ENCODE assay signal across 8 cellular contexts in the genomic region with DNA sequence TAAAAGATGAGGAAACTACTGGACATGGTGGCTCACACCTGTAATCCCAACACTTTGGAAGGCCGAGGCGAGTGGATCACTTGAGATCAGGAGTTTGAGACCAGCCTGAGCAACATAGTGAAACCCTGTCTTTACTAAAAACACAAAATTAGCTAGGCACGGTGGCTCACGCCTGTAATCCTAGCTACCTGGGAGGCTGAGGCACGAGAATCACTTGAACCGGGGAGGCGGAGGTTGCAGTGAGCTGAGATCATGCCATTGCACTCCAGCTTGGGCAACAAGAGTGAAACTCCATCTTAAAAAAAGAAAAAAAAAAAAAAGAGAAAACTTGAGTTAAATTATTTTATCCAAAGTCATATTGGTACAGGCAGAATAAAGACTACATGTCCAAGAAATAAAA. TPM values are rescaled to one million over a fixed set of nuclear protein-coding genes. Genes with fewer than 3 reads are reported as not detected.
DNase-seq lines count a peak whose midpoint lies in the region; ATAC-seq and TF ChIP-seq lines count a peak whose summit lies in the region.
"Not testable (repeated sequence)": the region's sequence is repeated elsewhere in the genome, so short reads cannot be mapped to it uniquely, and the experiment has no call there.

No MANE protein-coding gene starts in this region.

- not testable (repeated sequence) for TF ChIP-seq CTCF in MCF 10A (IDR thresholded peaks at IDR 0.05; ENCODE audit: unreplicated experiment); glutamatergic neuron (IDR thresholded peaks at IDR 0.05; ENCODE audit: partially characterized antibody, unreplicated experiment); natural killer cell (IDR thresholded peaks at IDR 0.05)

- BruUV-seq in MCF 10A (replicated peaks; lab: Mats Ljungman, UMichigan): not testable (repeated sequence)

- H3K4me3 Mint-ChIP-seq in CD4-positive, alpha-beta memory T cell: peak overlapping the region; percentile 29 to 98 (median 70)
- H3K4me3 Mint-ChIP-seq in IgD-negative memory B cell (peak overlapping the region in 3 of 4 donors; percentile 46 to 93 (median 90)), MCF 10A (ENCODE audit: unreplicated experiment) (peak overlapping the region; percentile 79), glutamatergic neuron (ENCODE audit: unreplicated experiment) (peak overlapping the region; percentile 89), natural killer cell (peak overlapping the region; percentile 94)
- H3K4me3 Mint-ChIP-seq in activated T-cell treated with anti-CD3 and anti-CD28 coated beads, Interleukin-2, amount 50 U/mL, for 4 hours: peak overlapping the region; percentile 96
- peak overlapping the region; percentile 95 for H3K4me3 Mint-ChIP-seq in stimulated activated naive CD8-positive, alpha-beta T cell treated with anti-CD3 and anti-CD28 coated beads, Interleukin-15, Interleukin-2, amounts not matched to agents 100 ng/mL and 50 ng/mL, for 24 hours

- H3K9ac ChIP-seq in SK-N-MC (ENCODE audit: insufficient read length): not testable (repeated sequence)

- not testable (repeated sequence) for DNase-seq in CD4-positive, alpha-beta memory T cell; SK-N-MC (ENCODE audit: low read depth, low spot score); activated T-cell treated with anti-CD3 and anti-CD28 coated beads, Interleukin-2, amount 50 U/mL, for 4 hours; MCF 10A (ENCODE audit: unreplicated experiment); glutamatergic neuron; natural killer cell

- peak overlapping the region; percentile 96 for H3K27ac ChIP-seq in CD4-positive, alpha-beta memory T cell (ENCODE audit: low read depth, low read length)
- not testable (repeated sequence) for H3K27ac ChIP-seq in SK-N-MC

- peaks cover 11% of the 10 kb centered on the region for H3K36me3 ChIP-seq in CD4-positive, alpha-beta memory T cell (ENCODE audit: insufficient read depth, low read length)
- peaks cover 39% of the 10 kb centered on the region for H3K36me3 ChIP-seq in SK-N-MC (ENCODE audit: insufficient read depth, low read length)

- H3K27ac Mint-ChIP-seq in CD4-positive, alpha-beta memory T cell: peak overlapping the region; percentile 50 to 98 (median 96)
- peak overlapping the region in 2 of 3 donors; percentile 53 to 64 for H3K27ac Mint-ChIP-seq in IgD-negative memory B cell
- not testable (repeated sequence) for H3K27ac Mint-ChIP-seq in MCF 10A (ENCODE audit: low read depth, unreplicated experiment); glutamatergic neuron (ENCODE audit: unreplicated experiment)
- H3K27ac Mint-ChIP-seq in natural killer cell: peak overlapping the region; percentile 94 to 98
- peak overlapping the region; percentile 97 for H3K27ac Mint-ChIP-seq in stimulated activated naive CD8-positive, alpha-beta T cell treated with anti-CD3 and anti-CD28 coated beads, Interleukin-15, Interleukin-2, amounts not matched to agents 100 ng/mL and 50 ng/mL, for 24 hours

- not testable (repeated sequence) for H3K4me3 ChIP-seq in CD4-positive, alpha-beta memory T cell (ENCODE audit: low read length in 2 of 2)
- peak overlapping the region; percentile 86 for H3K4me3 ChIP-seq in SK-N-MC

- not testable (repeated sequence) for H3K27me3 ChIP-seq in CD4-positive, alpha-beta memory T cell (ENCODE audit: insufficient read depth, low read length)

- H3K4me1 Mint-ChIP-seq in CD4-positive, alpha-beta memory T cell: peaks cover 21 to 61% (median 41%) of the 10 kb centered on the region in 4 donors
- H3K4me1 Mint-ChIP-seq in IgD-negative memory B cell (peaks cover 10 to 23% (median 18%) of the 10 kb centered on the region in 3 donors), MCF 10A (ENCODE audit: insufficient read depth, unreplicated experiment) (peaks cover 11% of the 10 kb centered on the region), natural killer cell (peaks cover 19 to 24% of the 10 kb centered on the region in 2 donors)
- peaks cover 45% of the 10 kb centered on the region for H3K4me1 Mint-ChIP-seq in activated T-cell treated with anti-CD3 and anti-CD28 coated beads, Interleukin-2, amount 50 U/mL, for 4 hours (ENCODE audit: low read depth)
- H3K4me1 Mint-ChIP-seq in glutamatergic neuron (ENCODE audit: low read depth, unreplicated experiment): not testable (repeated sequence)
- H3K4me1 Mint-ChIP-seq in stimulated activated naive CD8-positive, alpha-beta T cell treated with anti-CD3 and anti-CD28 coated beads, Interleukin-15, Interleukin-2, amounts not matched to agents 100 ng/mL and 50 ng/mL, for 24 hours (ENCODE audit: low read depth): peaks cover 52% of the 10 kb centered on the region

- H3K4me1 ChIP-seq in CD4-positive, alpha-beta memory T cell (ENCODE audit: insufficient read depth, low read length): peaks cover 37% of the 10 kb centered on the region

- POLR2A ChIA-PET in CD4-positive, alpha-beta memory T cell (lab: Charles Lee; ENCODE audit: partially characterized antibody): interaction anchor here (1.3 to 2.9 kb wide), 4 partner anchors 9 to 105 kb away, joined by 3 to 18 read pairs (median 10); no protein-coding TSS in a partner anchor
- POLR2A ChIA-PET in MCF 10A (lab: Yijun Ruan, JAX): interaction anchor here (0.6 to 2.8 kb wide), 9 partner anchors 10 to 1468 kb away, joined by 3 to 10 read pairs (median 4); no protein-coding TSS in a partner anchor

- H3K27me3 Mint-ChIP-seq in CD4-positive, alpha-beta memory T cell; IgD-negative memory B cell; activated T-cell treated with anti-CD3 and anti-CD28 coated beads, Interleukin-2, amount 50 U/mL, for 4 hours (ENCODE audit: low read depth); MCF 10A (ENCODE audit: insufficient read depth, unreplicated experiment); glutamatergic neuron (ENCODE audit: unreplicated experiment); natural killer cell (ENCODE audit: low read depth in 2 of 2); stimulated activated naive CD8-positive, alpha-beta T cell treated with anti-CD3 and anti-CD28 coated beads, Interleukin-15, Interleukin-2, amounts not matched to agents 100 ng/mL and 50 ng/mL, for 24 hours: not testable (repeated sequence)

- CTCF ChIA-PET in CD4-positive, alpha-beta memory T cell (lab: Charles Lee; ENCODE audit: partially characterized antibody): interaction anchor here (0.7 to 2.8 kb wide), 5 partner anchors 9 to 105 kb away, joined by 3 to 10 read pairs (median 3); no protein-coding TSS in a partner anchor
- CTCF ChIA-PET in MCF 10A (lab: Yijun Ruan, JAX): interaction anchor here (0.9 to 1.2 kb wide), 3 partner anchors 18 to 385 kb away, joined by 3 read pairs; no protein-coding TSS in a partner anchor

- not testable (repeated sequence) for H3K9me3 ChIP-seq in CD4-positive, alpha-beta memory T cell (ENCODE audit: control insufficient read depth in 1 of 2, low read length in 2 of 2); SK-N-MC (ENCODE audit: low read depth, low read length)

- intact Hi-C loops in CD4-positive, alpha-beta memory T cell (cut with micrococcal nuclease): loop anchor here (5.0 to 10.0 kb wide), 2 partner anchors 1068 to 1959 kb away; no protein-coding TSS in a partner anchor
- intact Hi-C loops in MCF 10A (cut with micrococcal nuclease): loop anchor here (5.0 kb wide), 1 partner anchor 136 kb away; no protein-coding TSS in a partner anchor
- intact Hi-C loops in natural killer cell (cut with micrococcal nuclease): loop anchor here (5.0 kb wide), 1 partner anchor 581 kb away; a partner anchor contains a TSS

- not testable (repeated sequence) for H3K9me3 Mint-ChIP-seq in CD4-positive, alpha-beta memory T cell; IgD-negative memory B cell; activated T-cell treated with anti-CD3 and anti-CD28 coated beads, Interleukin-2, amount 50 U/mL, for 4 hours; MCF 10A (ENCODE audit: unreplicated experiment); glutamatergic neuron (ENCODE audit: unreplicated experiment); natural killer cell; stimulated activated naive CD8-positive, alpha-beta T cell treated with anti-CD3 and anti-CD28 coated beads, Interleukin-15, Interleukin-2, amounts not matched to agents 100 ng/mL and 50 ng/mL, for 24 hours

- ATAC-seq in activated T-cell treated with anti-CD3 and anti-CD28 coated beads, Interleukin-2, amount 50 U/mL, for 4 hours; natural killer cell: not testable (repeated sequence)

- peaks cover 13 to 36% of the 10 kb centered on the region in 2 donors for H3K36me3 Mint-ChIP-seq in CD4-positive, alpha-beta memory T cell
- H3K36me3 Mint-ChIP-seq in IgD-negative memory B cell; glutamatergic neuron (ENCODE audit: unreplicated experiment); natural killer cell: not testable (repeated sequence)
- peaks cover 11% of the 10 kb centered on the region for H3K36me3 Mint-ChIP-seq in activated T-cell treated with anti-CD3 and anti-CD28 coated beads, Interleukin-2, amount 50 U/mL, for 4 hours (ENCODE audit: insufficient read depth)
- peaks cover 20% of the 10 kb centered on the region for H3K36me3 Mint-ChIP-seq in MCF 10A (ENCODE audit: insufficient read depth, unreplicated experiment)
- peaks cover 38% of the 10 kb centered on the region for H3K36me3 Mint-ChIP-seq in stimulated activated naive CD8-positive, alpha-beta T cell treated with anti-CD3 and anti-CD28 coated beads, Interleukin-15, Interleukin-2, amounts not matched to agents 100 ng/mL and 50 ng/mL, for 24 hours (ENCODE audit: low read depth)

RNA-seq across cellular contexts. Expression of a gene that starts 1.3 kb away (rescaled TPM):
- total RNA-seq in CD4-positive, alpha-beta memory T cell: 10 to 100 TPM; 36.6 to 45.7 TPM
- polyA plus RNA-seq in CD4-positive, alpha-beta memory T cell: 10 to 100 TPM; 12.6 to 21.6 TPM
- 13.3 TPM for polyA plus RNA-seq in IgD-negative memory B cell
- 10 to 100 TPM; 21.8 to 41.7 (median 27.4) TPM for total RNA-seq in activated T-cell treated with anti-CD3 and anti-CD28 coated beads, Interleukin-2, amount 50 U/mL, for 4 hours
- total RNA-seq in MCF 10A (2022) (26.8 and 31.0 TPM in 2 replicates), glutamatergic neuron (ENCODE audit: unreplicated experiment) (36.8 TPM), natural killer cell (10 to 100 TPM; 14.1 to 20.1 (median 17.1) TPM)

RNA-seq across cellular contexts. Expression of a gene that starts 49.1 kb away (rescaled TPM):
- not detected for total RNA-seq in CD4-positive, alpha-beta memory T cell
- polyA plus RNA-seq in CD4-positive, alpha-beta memory T cell: not detected
- not detected for polyA plus RNA-seq in IgD-negative memory B cell
- not detected for total RNA-seq in activated T-cell treated with anti-CD3 and anti-CD28 coated beads, Interleukin-2, amount 50 U/mL, for 4 hours
- not detected in 2 replicates for total RNA-seq in MCF 10A (2022)
- not detected for total RNA-seq in glutamatergic neuron (ENCODE audit: unreplicated experiment)
- not detected for total RNA-seq in natural killer cell
